Comparison of ENCODE assay signal across 29 cellular contexts in genomic region chr11:132457445-132457844, GRCh38.
"Had no signal": no experiment of that assay in that cellular context is flagged by ENCODE, and none has a peak within 500 bp of the region (broad histone marks: within the 10 kb centered on the region; RNA-seq: fewer than 3 reads in every experiment).

No MANE protein-coding gene starts in this region.

- H3K9ac ChIP-seq: neural progenitor cell, parathyroid adenoma had no signal

- DNase-seq: naive thymus-derived CD8-positive, alpha-beta T cell; occipital lobe; ovary; posterior cingulate gyrus; psoas muscle; right cardiac atrium; spleen; stimulated activated CD4-positive, alpha-beta T cell treated with anti-CD3 and anti-CD28 coated beads, Interleukin-12 subunit alpha, Interleukin-12 subunit beta, amount 100 ng/mL, for 4 hours; stimulated activated CD4-positive, alpha-beta T cell treated with anti-CD3 and anti-CD28 coated beads, Interleukin-1b, Interleukin-23, amount 100 ng/mL, for 48 hours; stimulated activated CD4-positive, alpha-beta T cell treated with anti-CD3 and anti-CD28 coated beads, Interleukin-4, amount 100 ng/mL, for 1 hour; stimulated activated CD4-positive, alpha-beta T cell treated with anti-CD3 and anti-CD28 coated beads, Interleukin-4, amount 100 ng/mL, for 4 hours; stimulated activated CD8-positive, alpha-beta memory T cell treated with anti-CD3 and anti-CD28 coated beads, Interleukin-4, amount 100 ng/mL, for 48 hours; stimulated activated naive CD4-positive, alpha-beta T cell; stimulated activated naive CD8-positive, alpha-beta T cell treated with anti-CD3 and anti-CD28 coated beads, Interleukin-15, amount 100 ng/mL, for 72 hours; stimulated activated naive CD8-positive, alpha-beta T cell treated with anti-CD3 and anti-CD28 coated beads, Interleukin-15, Interleukin-2, amounts not matched to agents 100 U/mL and 50 U/mL, for 24 hours; substantia nigra; testis; tibial artery; transverse colon; upper lobe of right lung; uterus had no signal

- H3K4me1 ChIP-seq: parathyroid adenoma, psoas muscle, spleen, suprapubic skin, testis, tibial artery, transverse colon, upper lobe of right lung, uterus had no signal

- H3K36me3 ChIP-seq: neural progenitor cell, ovary, spleen, suprapubic skin, tibial artery, transverse colon, upper lobe of right lung, uterus had no signal

- H3K9me3 ChIP-seq: ovary, psoas muscle, suprapubic skin, testis, tibial artery, transverse colon, upper lobe of right lung, uterus had no signal

- H3K79me2 ChIP-seq: parathyroid adenoma had no signal

- H3K27ac ChIP-seq: neural progenitor cell, ovary, parathyroid adenoma, psoas muscle, skin epidermis, spleen, suprapubic skin, testis, tibial artery, transverse colon, upper lobe of right lung, uterus had no signal

- H3K4me2 ChIP-seq: smooth muscle cell had no signal

- ATAC-seq: naive thymus-derived CD8-positive, alpha-beta T cell; natural killer cell treated with Interleukin-12 subunit alpha and Interleukin-12 subunit beta and Interleukin-15 and Interleukin-18, amount 100 ng/mL, for 72 hours; psoas muscle; right cardiac atrium; sciatic nerve; stimulated activated memory B cell treated with anti-CD40 and anti-IgM and Interleukin-4, amounts not matched to agents 10 μg/mL and 1 μg/mL and 100 μg/mL, for 72 hours; stimulated activated naive CD8-positive, alpha-beta T cell treated with anti-CD3 and anti-CD28 coated beads, Interleukin-15, amount 100 ng/mL, for 72 hours; stimulated activated naive CD8-positive, alpha-beta T cell treated with anti-CD3 and anti-CD28 coated beads, Interleukin-15, Interleukin-2, amounts not matched to agents 100 U/mL and 50 U/mL, for 24 hours; upper lobe of right lung had no signal

- H2AFZ ChIP-seq: neural progenitor cell, parathyroid adenoma had no signal

- H3K4me3 ChIP-seq: neural progenitor cell, ovary, psoas muscle, skin epidermis, smooth muscle cell, spleen, suprapubic skin, testis, tibial artery, transverse colon, upper lobe of right lung, uterus had no signal

- H3K27me3 ChIP-seq: neural progenitor cell, ovary, spleen, testis, tibial artery, transverse colon, upper lobe of right lung, uterus had no signal
